In the genomic region with DNA sequence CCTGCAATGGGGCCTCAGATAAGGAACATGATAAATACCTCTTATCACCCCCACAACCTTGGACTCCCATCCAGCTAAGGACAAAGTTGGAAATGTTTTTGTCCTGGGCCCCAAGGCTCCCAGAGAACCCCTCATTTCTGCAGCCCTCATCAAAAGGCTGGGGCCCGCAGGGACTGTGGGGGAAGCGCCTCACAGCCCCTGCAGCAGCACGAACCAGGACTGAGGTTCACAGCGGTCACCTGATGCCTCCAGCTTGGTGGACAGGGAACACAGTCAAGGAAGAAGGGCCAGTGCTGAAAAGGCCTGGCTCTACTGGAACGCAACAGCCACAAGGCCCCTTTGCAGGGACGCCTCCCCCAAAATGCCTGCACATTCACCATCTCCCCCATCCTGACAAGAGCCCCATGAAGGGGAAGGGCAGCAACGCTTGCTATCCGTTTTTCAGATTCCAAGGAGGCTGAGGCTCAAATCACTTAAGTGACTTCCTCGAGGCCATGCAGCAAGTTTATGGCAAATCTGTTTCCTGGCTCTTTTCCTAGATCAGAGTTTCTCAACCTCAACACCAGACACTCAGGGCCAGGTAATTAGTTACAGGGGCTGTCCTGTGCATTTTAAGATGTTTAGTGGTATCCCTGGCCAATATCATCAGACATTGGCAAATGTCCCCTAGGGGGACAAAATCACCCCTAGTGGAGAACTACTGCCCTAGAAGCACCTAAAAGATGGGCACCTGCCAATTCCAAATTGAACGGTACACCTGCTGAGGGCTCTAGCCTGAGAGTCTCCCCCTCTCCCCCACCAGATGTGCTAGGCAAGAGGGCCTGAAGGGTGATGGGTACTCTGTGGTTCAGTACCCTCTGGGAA, we compare ENCODE assay signal across 13 cellular contexts. TPM values are rescaled to one million over a fixed set of nuclear protein-coding genes. Genes with fewer than 3 reads are reported as not detected.
A peak's percentile ranks its signal among the peaks of the same experiment; 100 is the strongest.
DNase-seq lines count a peak whose midpoint lies in the region; ATAC-seq and TF ChIP-seq lines count a peak whose summit lies in the region.
"Had no signal": no experiment of that assay in that cellular context is flagged by ENCODE, and none has a peak within 500 bp of the region (broad histone marks: within the 10 kb centered on the region; RNA-seq: fewer than 3 reads in every experiment).

No MANE protein-coding gene starts in this region.

- H3K4me3 ChIP-seq in heart right ventricle (no peak overlapping the region), upper lobe of right lung (no peak overlapping the region)

- intact Hi-C loops in heart right ventricle (cut with DNase I) = no loop called here
- intact Hi-C loops in Right ventricle myocardium superior (cut with DNase I) = no loop called here
- intact Hi-C loops in activated B cell treated with CpG ODN at 0.5 μM for 24 hours (cut with micrococcal nuclease) = no loop called here
- intact Hi-C loops in upper lobe of right lung (cut with DNase I) = no loop called here

- peaks cover 98% of the 10 kb centered on the region for H3K4me1 Mint-ChIP-seq in activated B cell treated with CpG ODN at 0.5 μM for 24 hours
- peaks cover 78% of the 10 kb centered on the region for H3K4me1 Mint-ChIP-seq in memory B cell

- H3K27me3 Mint-ChIP-seq in activated B cell treated with CpG ODN at 0.5 μM for 24 hours (no peaks in the 10 kb centered on the region), memory B cell (no peaks in the 10 kb centered on the region)

- H3K9me3 ChIP-seq in heart right ventricle = no peaks in the 10 kb centered on the region
- H3K9me3 ChIP-seq in upper lobe of right lung = no peaks in the 10 kb centered on the region

- no peak for ATAC-seq in heart right ventricle
- ATAC-seq in Right ventricle myocardium superior (ENCODE audit: poor library complexity) = no peak
- ATAC-seq in activated B cell treated with CpG ODN at 0.5 μM for 24 hours (ENCODE audit: low read depth) = no peak
- no peak for ATAC-seq in memory B cell (ENCODE audit: low read depth)
- ATAC-seq in upper lobe of right lung = no peak
- ATAC-seq in GM18873 (IDR thresholded peaks at IDR 0.05; ENCODE audit: low FRiP score, unreplicated experiment) = no peak
- ATAC-seq in stimulated activated naive CD8-positive, alpha-beta T cell treated with anti-CD3 and anti-CD28 coated beads, Interleukin-15, Interleukin-2, amounts not matched to agents 100 U/mL and 50 U/mL, for 24 hours = no peak

- H3K27ac ChIP-seq in heart right ventricle (peak overlapping the region in 9 of 10 donors; percentile 57 to 90 (median 74)), upper lobe of right lung (peak overlapping the region; percentile 77)

- H3K4me3 Mint-ChIP-seq in activated B cell treated with CpG ODN at 0.5 μM for 24 hours (peak overlapping the region; percentile 92), memory B cell (peak overlapping the region; percentile 94)

- H3K36me3 ChIP-seq in heart right ventricle = no peaks in the 10 kb centered on the region
- H3K36me3 ChIP-seq in upper lobe of right lung = no peaks in the 10 kb centered on the region

- peak overlapping the region; percentile 99 for H3K27ac Mint-ChIP-seq in activated B cell treated with CpG ODN at 0.5 μM for 24 hours
- peak overlapping the region; percentile 92 for H3K27ac Mint-ChIP-seq in memory B cell

- no peak for DNase-seq in heart right ventricle
- DNase-seq in Right ventricle myocardium superior = no peak
- no peak for DNase-seq in activated B cell treated with CpG ODN at 0.5 μM for 24 hours
- DNase-seq in memory B cell (ENCODE audit: low spot score in 2 of 2) = no peak
- no peak for DNase-seq in upper lobe of right lung
- DNase-seq in activated CD4-positive, alpha-beta T cell treated with anti-CD3 and anti-CD28 coated beads, Interleukin-2, amount 50 U/mL, for 48 hours = no peak
- DNase-seq in stimulated activated naive CD8-positive, alpha-beta T cell treated with anti-CD3 and anti-CD28 coated beads, Interleukin-15, Interleukin-2, amounts not matched to agents 100 U/mL and 50 U/mL, for 24 hours = no peak
- DNase-seq: activated CD8-positive, alpha-beta memory T cell treated with anti-CD3 and anti-CD28 coated beads, Interleukin-2, amount 50 U/mL, for 4 hours; anterior cingulate cortex; NCI-H2029; stimulated activated naive CD4-positive, alpha-beta T cell treated with Interleukin-2 at 50 U/mL for 16 hours had no signal

- H3K4me1 ChIP-seq in heart right ventricle (peaks cover 31 to 99% (median 88%) of the 10 kb centered on the region in 9 donors), upper lobe of right lung (peaks cover 47% of the 10 kb centered on the region)

- 52 to 65% methylated on average over 10 of the region's 10 CpGs for WGBS in heart right ventricle, 2 donors

- CTCF ChIA-PET in activated B cell treated with CpG ODN at 0.5 μM for 24 hours (lab: Charles Lee) = interaction anchor here (1.2 to 6.1 kb wide), 6 partner anchors 8 to 19 kb away, joined by 3 to 81 read pairs (median 9); no protein-coding TSS in a partner anchor

- POLR2A ChIA-PET in activated B cell treated with CpG ODN at 0.5 μM for 24 hours (lab: Charles Lee) = interaction anchor here (0.6 to 29.1 kb wide), 7 partner anchors 8 to 170 kb away, joined by 3 to 1669 read pairs (median 9); partner anchors contain the start of genes TFEB and USP49

- no peaks in the 10 kb centered on the region for H3K27me3 ChIP-seq in heart right ventricle
- H3K27me3 ChIP-seq in upper lobe of right lung = no peaks in the 10 kb centered on the region

- H3K36me3 Mint-ChIP-seq in activated B cell treated with CpG ODN at 0.5 μM for 24 hours (ENCODE audit: low read depth) (peaks cover 37% of the 10 kb centered on the region), memory B cell (peaks cover 10% of the 10 kb centered on the region)

- no peaks in the 10 kb centered on the region for H3K9me3 Mint-ChIP-seq in activated B cell treated with CpG ODN at 0.5 μM for 24 hours
- no peaks in the 10 kb centered on the region for H3K9me3 Mint-ChIP-seq in memory B cell

- no peak for TF ChIP-seq CTCF in heart right ventricle (IDR thresholded peaks at IDR 0.05)
- TF ChIP-seq CTCF in activated B cell treated with CpG ODN at 0.5 μM for 24 hours (IDR thresholded peaks at IDR 0.05) = no peak
- no peak for TF ChIP-seq CTCF in upper lobe of right lung (IDR thresholded peaks at IDR 0.05)

RNA-seq across cellular contexts. Expression of gene TFEB, which starts 10.5 kb away (rescaled TPM):
- 10 to 100 TPM; 29.2 to 47.0 (median 39.6) TPM for total RNA-seq in heart right ventricle
- polyA plus RNA-seq in heart right ventricle = 10 to 100 TPM; 36.9 to 52.3 TPM
- 40.7 TPM for total RNA-seq in Right ventricle myocardium superior
- 203 and 205 TPM in 2 replicates for total RNA-seq in activated B cell treated with CpG ODN at 0.5 μM for 24 hours
- 40.3 TPM for total RNA-seq in upper lobe of right lung

RNA-seq across cellular contexts. Expression of gene PGC, which starts 22.3 kb away (rescaled TPM):
- total RNA-seq in heart right ventricle = not detected
- 1 to 10 TPM in 1 of 2 donors, under 1 TPM in 1; 0.58 to 2.0 TPM for polyA plus RNA-seq in heart right ventricle
- not detected for total RNA-seq in Right ventricle myocardium superior
- not detected in 2 replicates for total RNA-seq in activated B cell treated with CpG ODN at 0.5 μM for 24 hours
- total RNA-seq in upper lobe of right lung = 1,050 TPM
- polyA plus RNA-seq: neural cell had no signal

RNA-seq across cellular contexts. Expression of gene FRS3, which starts 54.8 kb away (rescaled TPM):
- total RNA-seq in heart right ventricle = 1 to 10 TPM; 4.1 to 8.7 (median 5.8) TPM
- 1 to 10 TPM; 2.8 to 8.0 TPM for polyA plus RNA-seq in heart right ventricle
- 4.8 TPM for total RNA-seq in Right ventricle myocardium superior
- 6.5 and 6.7 TPM in 2 replicates for total RNA-seq in activated B cell treated with CpG ODN at 0.5 μM for 24 hours
- 8.5 TPM for total RNA-seq in upper lobe of right lung

RNA-seq across cellular contexts. Expression of gene PRICKLE4, which starts 55.7 kb away (rescaled TPM):
- total RNA-seq in heart right ventricle (1 to 10 TPM in 7 of 10 donors, under 1 TPM in 3; 0.38 to 4.7 (median 1.9) TPM), Right ventricle myocardium superior (4.0 TPM), activated B cell treated with CpG ODN at 0.5 μM for 24 hours (0.75 TPM in 1 of 2 replicates, not detected in the other), upper lobe of right lung (14.2 TPM)
- polyA plus RNA-seq in heart right ventricle = 1 to 10 TPM; 1.6 to 6.1 TPM

Comparison
In these comparisons a context has a peak if more than half of its experiments do, and no peak if none do; other contexts are left out.
1. RNA of gene PGC, which starts 22.3 kb away (total RNA-seq): 1,050 TPM in upper lobe of right lung (single experiment); not detected in heart right ventricle, not detected in Right ventricle myocardium superior (single experiment) and not detected in activated B cell treated with CpG ODN at 0.5 μM for 24 hours; every median in the first group is over 1,000 times any median in the second.